In the genomic region with DNA sequence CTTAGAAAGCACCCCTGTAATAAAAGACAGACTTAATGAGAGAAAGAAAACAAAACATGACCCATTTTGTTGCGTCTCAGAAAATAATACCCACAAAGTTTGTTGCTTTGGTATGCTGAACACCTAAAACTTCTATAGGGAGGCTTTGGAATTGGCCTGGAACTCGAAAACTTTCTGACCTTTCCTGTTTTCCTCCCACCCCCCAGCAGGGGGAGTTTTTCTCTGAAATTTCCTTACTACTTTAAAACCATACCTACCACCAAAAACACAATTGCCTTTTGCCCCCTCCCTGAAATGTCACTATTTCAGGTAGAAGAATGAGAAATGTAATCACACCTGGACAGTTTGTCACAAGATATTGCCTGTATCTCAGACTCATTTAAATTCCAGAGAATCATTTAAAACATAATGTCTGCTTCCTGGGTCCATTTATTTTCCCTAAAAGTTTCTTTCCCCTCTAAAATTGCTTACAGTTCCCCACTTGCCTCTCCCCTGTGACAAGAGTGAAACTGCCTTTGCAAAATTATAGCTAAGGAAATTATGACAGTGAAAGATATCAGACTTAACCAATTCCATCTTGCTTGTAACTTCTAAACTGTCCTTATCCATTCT, we compare ENCODE assay signal across 9 cellular contexts.
DNase-seq lines count a peak whose midpoint lies in the region; ATAC-seq, FAIRE-seq and TF ChIP-seq lines count a peak whose summit lies in the region.
"Had no signal": no experiment of that assay in that cellular context is flagged by ENCODE, and none has a peak within 500 bp of the region (broad histone marks: within the 10 kb centered on the region; RNA-seq: fewer than 3 reads in every experiment).

No MANE protein-coding gene starts in this region.

- intact Hi-C loops in cardiac septum (cut with DNase I), result no loop called here

- H3K4me3 ChIP-seq in WI38 (ENCODE audit: low read depth, low read length), result no peak overlapping the region

- peak; percentile 33; the same call in 1 of the 2 replicates for TF ChIP-seq CTCF in WI38 (IDR thresholded peaks at IDR 0.05; ENCODE audit: low read depth, low read length)

- DNase-seq in EL, result peak; percentile 7
- peak; percentile 1 to 3 for DNase-seq in lung microvascular endothelial cell (ENCODE audit: low read depth in 2 of 2)
- DNase-seq in frontal cortex (ENCODE audit: low spot score in 2 of 2), result no peak
- no peak for DNase-seq in cardiac septum (ENCODE audit: low spot score)
- DNase-seq in mucosa of gallbladder (ENCODE audit: low spot score), result no peak
- DNase-seq: activated naive CD8-positive, alpha-beta T cell treated with anti-CD3 and anti-CD28 coated beads, Interleukin-2, amount 10 ng/mL, durations not matched to agents 7 days and 5 days had no signal

- no peak for FAIRE-seq in frontal cortex (lab: Jason Lieb, UNC)

- ATAC-seq in HG02798 (IDR thresholded peaks at IDR 0.05; ENCODE audit: poor library complexity, unreplicated experiment) (peak; percentile 64), GM18511 (IDR thresholded peaks at IDR 0.05; ENCODE audit: unreplicated experiment) (no peak)

Comparison
In these comparisons a context has a peak if more than half of its experiments do, and no peak if none do; other contexts are left out.
1. DNase-seq: peak in EL (single experiment) and lung microvascular endothelial cell (2 of 2); none in frontal cortex (0 of 2), cardiac septum (single experiment) and mucosa of gallbladder (single experiment).